In the genomic region with DNA sequence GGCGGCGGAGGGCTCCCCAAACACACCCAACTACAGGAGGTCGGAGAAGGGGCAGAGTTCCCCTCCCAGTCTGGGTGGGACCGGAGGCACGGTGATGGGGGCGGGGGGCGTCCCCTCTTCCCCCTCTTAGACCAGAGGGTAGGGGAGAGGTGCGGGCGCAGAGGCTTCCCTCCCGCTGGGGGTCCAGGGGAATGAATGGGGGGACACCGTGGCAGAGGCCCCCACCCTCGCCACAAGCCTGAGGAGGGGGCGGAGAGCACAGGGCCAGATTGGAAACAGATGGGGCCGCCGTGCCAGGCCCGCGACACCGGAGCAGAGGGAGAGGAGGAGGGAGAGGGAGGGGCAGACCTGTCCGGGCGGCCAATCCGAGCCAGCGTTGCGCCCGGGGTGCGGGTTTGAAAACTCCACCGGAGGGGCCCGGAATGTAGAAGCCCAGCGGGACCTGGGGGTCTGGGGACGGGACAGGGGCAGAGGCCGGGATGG, we compare ENCODE assay signal across 8 cellular contexts. TPM values are rescaled to one million over a fixed set of nuclear protein-coding genes. Genes with fewer than 3 reads are reported as not detected.
DNase-seq lines count a peak whose midpoint lies in the region; ATAC-seq, FAIRE-seq and TF ChIP-seq lines count a peak whose summit lies in the region.

No MANE protein-coding gene starts in this region.

- H3K27ac Mint-ChIP-seq in MCF 10A (ENCODE audit: low read depth, unreplicated experiment) = no peak overlapping the region

- H3K4me3 ChIP-seq in BLaER1 (peak overlapping the region; percentile 80), LNCaP clone FGC (ENCODE audit: low read depth, low read length) (peak overlapping the region; percentile 45), keratinocyte (ENCODE audit: control insufficient read depth in 2 of 3, extremely low read depth in 1 of 3, insufficient read depth in 2 of 3, low read depth in 1 of 3, low read length in 3 of 3) (peak overlapping the region; percentile 51 to 73 (median 59)), testis (peak overlapping the region; percentile 70 to 78)

- intact Hi-C loops in MCF 10A (cut with micrococcal nuclease) = no loop called here
- intact Hi-C loops in testis (cut with DNase I; ENCODE audit: low total_unique reads) = no loop called here

- CTCF ChIA-PET in MCF 10A (lab: Yijun Ruan, JAX) = no interaction called here

- H3K36me3 ChIP-seq in BLaER1 (no peaks in the 10 kb centered on the region), keratinocyte (ENCODE audit: control insufficient read depth in 2 of 2, extremely low read depth in 1 of 2, insufficient read depth in 2 of 2, low read length in 2 of 2) (no peaks in the 10 kb centered on the region), testis (ENCODE audit: low read depth, missing control alignments) (no peaks in the 10 kb centered on the region)

- ATAC-seq in HG03442 (IDR thresholded peaks at IDR 0.05; ENCODE audit: unreplicated experiment) (no peak), HG03354 (IDR thresholded peaks at IDR 0.05; ENCODE audit: poor library complexity, severe bottlenecking, unreplicated experiment) (no peak)

- peak overlapping the region; percentile 93 for H3K4me2 ChIP-seq in BLaER1
- peak overlapping the region; percentile 62 for H3K4me2 ChIP-seq in keratinocyte (ENCODE audit: control insufficient read depth, extremely low read depth, insufficient read depth, low read depth, low read length)

- TF ChIP-seq CTCF in LNCaP clone FGC (IDR thresholded peaks at IDR 0.05; ENCODE audit: control insufficient read depth, extremely low read depth, insufficient read depth) (no peak), MCF 10A (IDR thresholded peaks at IDR 0.05; ENCODE audit: unreplicated experiment) (no peak), keratinocyte (optimal IDR thresholded peaks at IDR 0.05 in 1 of 3, IDR thresholded peaks at IDR 0.05 in 1 of 3, conservative IDR thresholded peaks at IDR 0.05 in 1 of 3; ENCODE audit: extremely low read depth in 1 of 3, insufficient read depth in 2 of 3, low read length in 3 of 3) (no peak), testis (IDR thresholded peaks at IDR 0.05) (no peak)

- H3K27me3 ChIP-seq in BLaER1 (peaks cover 16% of the 10 kb centered on the region), keratinocyte (ENCODE audit: control insufficient read depth, extremely low read depth, insufficient read depth, low read length) (peaks cover 7% of the 10 kb centered on the region), testis (no peaks in the 10 kb centered on the region)

- 0 out of 2 replicates have a peak overlapping the region, but pooled peaks have one; percentile 48 for H3K9ac ChIP-seq in BLaER1
- H3K9ac ChIP-seq in keratinocyte (ENCODE audit: control insufficient read depth, extremely low read depth, insufficient read depth, low read length) = peak overlapping the region; percentile 28

- FAIRE-seq in keratinocyte (lab: Jason Lieb, UNC) = no peak
- FAIRE-seq in GM12891 (lab: Jason Lieb, UNC) = no peak

- dilution Hi-C loops in keratinocyte (cut with MboI; ENCODE audit: extremely low pct_ligation_motif_present, low sequenced_read_pairs) = no loop called here

- POLR2A ChIA-PET in MCF 10A (lab: Yijun Ruan, JAX) = interaction anchor here (0.6 to 0.7 kb wide), 3 partner anchors 10 to 13 kb away, joined by 3 to 5 read pairs (median 3); no protein-coding TSS in a partner anchor

- H3K36me3 Mint-ChIP-seq in MCF 10A (ENCODE audit: insufficient read depth, unreplicated experiment) = no peaks in the 10 kb centered on the region

- H3K4me1 ChIP-seq in BLaER1 = peaks cover 45% of the 10 kb centered on the region
- peaks cover 10% of the 10 kb centered on the region for H3K4me1 ChIP-seq in keratinocyte (ENCODE audit: control insufficient read depth, extremely low read depth, insufficient read depth, low read length)
- peaks cover 12% of the 10 kb centered on the region for H3K4me1 ChIP-seq in testis

- 2% methylated on average over 24 to 25 of the region's 30 CpGs for WGBS in testis, 2 donors

- no peaks in the 10 kb centered on the region for H3K9me1 ChIP-seq in keratinocyte (ENCODE audit: control insufficient read depth, extremely low read depth, insufficient read depth, low read length)

- H3K9me3 ChIP-seq in BLaER1 (no peaks in the 10 kb centered on the region), keratinocyte (ENCODE audit: control insufficient read depth, low read depth, low read length) (no peaks in the 10 kb centered on the region), testis (no peaks in the 10 kb centered on the region)

- no peaks in the 10 kb centered on the region for H3K9me3 Mint-ChIP-seq in MCF 10A (ENCODE audit: unreplicated experiment)

- H4K20me1 ChIP-seq in BLaER1 = peaks cover 51% of the 10 kb centered on the region
- H4K20me1 ChIP-seq in keratinocyte (ENCODE audit: control insufficient read depth, extremely low read depth, insufficient read depth, low read length) = no peaks in the 10 kb centered on the region

- H2AFZ ChIP-seq in keratinocyte (ENCODE audit: control insufficient read depth, low read length) = no peak overlapping the region

- TF ChIP-seq POLR2A in testis (IDR thresholded peaks at IDR 0.05) = no peak
- TF ChIP-seq POLR2A in GM12891 (IDR thresholded peaks at IDR 0.05; ENCODE audit: low read depth, low read length) = no peak

- H3K27me3 Mint-ChIP-seq in MCF 10A (ENCODE audit: insufficient read depth, unreplicated experiment) = peaks cover 4% of the 10 kb centered on the region

- no peak for DNase-seq in LNCaP clone FGC (ENCODE audit: low read depth)
- no peak for DNase-seq in MCF 10A (ENCODE audit: unreplicated experiment)
- DNase-seq in keratinocyte (ENCODE audit: low read depth, low spot score) = no peak
- DNase-seq in testis = no peak
- no peak for DNase-seq in GM12891 (ENCODE audit: insufficient read length, low spot score)

- BruUV-seq in MCF 10A (replicated peaks; lab: Mats Ljungman, UMichigan) = no TSS peak

- H3K4me1 Mint-ChIP-seq in MCF 10A (ENCODE audit: insufficient read depth, unreplicated experiment) = peaks cover 12% of the 10 kb centered on the region

- H3K27ac ChIP-seq in BLaER1 (no peak overlapping the region), keratinocyte (ENCODE audit: control insufficient read depth, insufficient read depth, low read length) (no peak overlapping the region), testis (no peak overlapping the region)

- no peaks in the 10 kb centered on the region for H3K79me2 ChIP-seq in keratinocyte (ENCODE audit: control insufficient read depth, insufficient read depth, low read length)

- peak overlapping the region; percentile 71 for H3K4me3 Mint-ChIP-seq in MCF 10A (ENCODE audit: unreplicated experiment)

TF ChIP-seq in GM12891, 5 proteins besides CTCF, POLR2A, EP300 and RAD21:
- TF ChIP-seq PAX5 (IDR thresholded peaks at IDR 0.05; ENCODE audit: insufficient read depth, low read length, severe bottlenecking) (no peak), POLR2AphosphoS5 (IDR thresholded peaks at IDR 0.05; ENCODE audit: low read depth, low read length) (no peak), POU2F2 (IDR thresholded peaks at IDR 0.05; ENCODE audit: low read depth, low read length) (no peak), TAF1 (IDR thresholded peaks at IDR 0.05; ENCODE audit: low read depth, low read length) (no peak), SPI1 (IDR thresholded peaks at IDR 0.05; ENCODE audit: low read depth, low read length) (no peak)

RNA-seq across cellular contexts. Expression of gene PTPRS, which starts 47.0 kb away (rescaled TPM):
- total RNA-seq in MCF 10A (2022) (15.0 and 27.1 TPM in 2 replicates), testis (100 to 1,000 TPM in 1 of 2 donors, 10 to 100 TPM in 1; 85.6 to 138 TPM)
- polyA plus RNA-seq in keratinocyte (2.5 to 6.7 TPM (median 4.0 TPM) in 3 replicates), testis (ENCODE audit: insufficient read depth, low read depth, low replicate concordance) (27.1 TPM)
- 1.7 TPM for polyA plus RNA-seq in keratinocyte (2011; ENCODE audit: low read depth)
- 1.7 and 3.5 TPM in 2 replicates for polyA plus RNA-seq in keratinocyte (2011; cell fraction: cytosol; rRNA removed)
- 11.4 and 17.1 TPM in 2 replicates for polyA plus RNA-seq in keratinocyte (2011; cell fraction: nucleus; rRNA removed)
- polyA plus RNA-seq in keratinocyte (2012; ENCODE audit: low replicate concordance) = 1.3 and 6.7 TPM in 2 replicates
- 15.5 to 30.4 TPM (median 23.3 TPM) in 3 replicates for polyA minus RNA-seq in keratinocyte
- 24.9 TPM for polyA minus RNA-seq in keratinocyte (2011; cell fraction: cytosol; rRNA and poly(A)+ RNA removed)
- 44.2 and 50.3 TPM in 2 replicates for polyA minus RNA-seq in keratinocyte (2011; cell fraction: nucleus; rRNA and poly(A)+ RNA removed)
- polyA plus RNA-seq in GM12891 (2012; ENCODE audit: low read depth, missing spikeins) = 7.4 TPM
